Comparison of ENCODE assay signal across 1 cellular context in genomic region chr20:32908334-32909292, GRCh38.
TF ChIP-seq lines count a peak whose summit lies in the region.

No MANE protein-coding gene starts in this region.

TF ChIP-seq in HepG2, 621 proteins besides CTCF, POLR2A, EP300 and RAD21:
- TF ChIP-seq NR0B2 (CRISPR knock-in tag; IDR thresholded peaks at IDR 0.05) (peak; percentile 54; the same call in 1 of the 2 replicates), ZNF576 (CRISPR knock-in tag; IDR thresholded peaks at IDR 0.05) (0 out of 2 replicates have a peak, but pooled peaks have one; percentile 26), ESRRA (CRISPR knock-in tag; IDR thresholded peaks at IDR 0.05; ENCODE audit: low read depth) (no peak)
